In the genomic region with DNA sequence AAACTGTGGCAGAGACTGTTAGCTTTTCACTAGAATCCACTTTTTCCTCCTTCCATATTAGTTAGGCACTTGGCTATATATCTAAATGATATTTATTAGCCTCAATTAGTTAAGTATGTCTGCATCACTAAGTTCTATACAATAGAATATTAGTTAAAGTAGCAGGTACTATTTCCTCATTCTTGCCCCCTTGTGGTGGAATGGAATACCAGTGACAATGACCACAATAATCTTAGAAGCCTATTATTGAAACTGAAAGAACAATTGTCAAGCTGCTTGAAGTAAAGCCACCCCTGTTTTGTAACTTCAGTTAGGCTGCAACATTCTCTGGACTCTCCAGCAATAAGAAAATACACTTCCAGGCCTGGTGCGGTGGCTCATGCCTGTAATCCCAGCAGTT, we compare ENCODE assay signal across 8 cellular contexts.
DNase-seq lines count a peak whose midpoint lies in the region; ATAC-seq and TF ChIP-seq lines count a peak whose summit lies in the region.

No MANE protein-coding gene starts in this region.

- TF ChIP-seq CTCF in 22Rv1 (IDR thresholded peaks at IDR 0.05) (peak; percentile 71), GM13977 (IDR thresholded peaks at IDR 0.05; ENCODE audit: extremely low read depth, insufficient read depth, missing control alignments) (peak; percentile 51), fibroblast of villous mesenchyme (IDR thresholded peaks at IDR 0.05; ENCODE audit: insufficient read depth, low read depth, low read length) (peak; percentile 44)

- H3K4me3 ChIP-seq in fibroblast of villous mesenchyme (ENCODE audit: low read depth, low read length) = no peak overlapping the region
- H3K4me3 ChIP-seq in effector memory CD4-positive, alpha-beta T cell (ENCODE audit: insufficient read depth, low read depth, low read length, poor library complexity, severe bottlenecking) = no peak overlapping the region

- H3K27ac ChIP-seq in 22Rv1 = no peak overlapping the region
- H3K27ac ChIP-seq in effector memory CD4-positive, alpha-beta T cell (ENCODE audit: insufficient read depth, low read length, poor library complexity, severe bottlenecking) = no peak overlapping the region

- H3K27me3 ChIP-seq in effector memory CD4-positive, alpha-beta T cell (replicated peaks; ENCODE audit: control insufficient read depth, insufficient read depth, low read length, poor library complexity, severe bottlenecking) = no peaks in the 10 kb centered on the region

- no peaks in the 10 kb centered on the region for H3K36me3 ChIP-seq in effector memory CD4-positive, alpha-beta T cell (ENCODE audit: control insufficient read depth, insufficient read depth, low read length)

- peak; percentile 96 for ATAC-seq in HG02610 (IDR thresholded peaks at IDR 0.05; ENCODE audit: unreplicated experiment)

- H3K4me1 ChIP-seq in effector memory CD4-positive, alpha-beta T cell (ENCODE audit: control insufficient read depth, insufficient read depth, low read length, poor library complexity, severe bottlenecking) = no peaks in the 10 kb centered on the region

- DNase-seq in GM13977 (ENCODE audit: low spot score) (peak; percentile 50), NAMALWA (ENCODE audit: low spot score) (peak; percentile 71), fibroblast of villous mesenchyme (ENCODE audit: low read depth) (peak; percentile 15), NCI-H2107 (lab: John Stamatoyannopoulos, UW) (no peak)
- no peak for DNase-seq in stimulated activated CD4-positive, alpha-beta T cell treated with anti-CD3 and anti-CD28 coated beads, Interleukin-1b, Interleukin-23, amount 100 ng/mL, for 48 hours
- no peak for DNase-seq in effector memory CD4-positive, alpha-beta T cell

- in situ Hi-C loops in GM13977 (cut with MboI; ENCODE audit: low pct_unique_long_range_greater_than_20kb, low sequenced_read_pairs, unreplicated experiment) = no loop called here

- no peaks in the 10 kb centered on the region for H3K9me3 ChIP-seq in effector memory CD4-positive, alpha-beta T cell (ENCODE audit: control insufficient read depth, low read length)

Comparison
In these comparisons a context has a peak if more than half of its experiments do, and no peak if none do; other contexts are left out.
1. DNase-seq: peak in GM13977 (single experiment), NAMALWA (single experiment) and fibroblast of villous mesenchyme (single experiment); none in stimulated activated CD4-positive, alpha-beta T cell treated with anti-CD3 and anti-CD28 coated beads, Interleukin-1b, Interleukin-23, amount 100 ng/mL, for 48 hours (single experiment), NCI-H2107 (single experiment) and effector memory CD4-positive, alpha-beta T cell (0 of 3).
2. Peak in every context shown above with its lines, with median percentiles within 50 percentile points of each other: CTCF ChIP-seq.